ENCODE assay signal across 9 cellular contexts in genomic region chr9:122389799-122390481, GRCh38. TPM values are rescaled to one million over a fixed set of nuclear protein-coding genes. Genes with fewer than 3 reads are reported as not detected.
DNase-seq lines count a peak whose midpoint lies in the region; ATAC-seq and TF ChIP-seq lines count a peak whose summit lies in the region.
"Had no signal": no experiment of that assay in that cellular context is flagged by ENCODE, and none has a peak within 500 bp of the region (broad histone marks: within the 10 kb centered on the region; RNA-seq: fewer than 3 reads in every experiment).

No MANE protein-coding gene starts in this region.

- DNase-seq in GDM1 (lab: John Stamatoyannopoulos, UW) (peak; percentile 81), NOMO-1 (lab: John Stamatoyannopoulos, UW; ENCODE audit: unreplicated experiment in 2 of 2) (peak; percentile 38 to 52), left colon (peak; percentile 25 to 32), suprapubic skin (ENCODE audit: low spot score in 2 of 2) (no peak), COLO829 (ENCODE audit: low spot score) (no peak), NCI-H774 (lab: John Stamatoyannopoulos, UW) (no peak)
- DNase-seq: SHP77 had no signal

- no peak for TF ChIP-seq CTCF in suprapubic skin (IDR thresholded peaks at IDR 0.05)

- intact Hi-C loops in left colon (cut with DNase I, micrococcal nuclease), result no loop called here

- no peak overlapping the region for H3K4me3 ChIP-seq in suprapubic skin

- WGBS in suprapubic skin, result 35% methylated on average over 10 of the region's 11 CpGs

- ATAC-seq in HG02938 (IDR thresholded peaks at IDR 0.05; ENCODE audit: unreplicated experiment) (peak; percentile 57), left colon (peak; percentile 97), HG03469 (IDR thresholded peaks at IDR 0.05; ENCODE audit: unreplicated experiment) (no peak)

- H3K27me3 ChIP-seq in suprapubic skin, result no peaks in the 10 kb centered on the region

- no peaks in the 10 kb centered on the region for H3K9me3 ChIP-seq in suprapubic skin

- no peak overlapping the region for H3K27ac ChIP-seq in suprapubic skin

- no peaks in the 10 kb centered on the region for H3K36me3 ChIP-seq in suprapubic skin

- no peak for TF ChIP-seq POLR2A in suprapubic skin (IDR thresholded peaks at IDR 0.05)

- TF ChIP-seq EP300 in suprapubic skin (IDR thresholded peaks at IDR 0.05), result no peak

- peaks cover 27% of the 10 kb centered on the region for H3K4me1 ChIP-seq in suprapubic skin

RNA-seq across cellular contexts. Expression of gene PTGS1, which starts 19.1 kb away (rescaled TPM):
- total RNA-seq in left colon (10 to 100 TPM in 1 of 2 donors, 1 to 10 TPM in 1; 7.8 to 25.4 TPM), suprapubic skin (100 to 1,000 TPM in 1 of 4 donors, 10 to 100 TPM in 3; 64.3 to 124 (median 73.1) TPM)

Comparison
In these comparisons a context has a peak if more than half of its experiments do, and no peak if none do; other contexts are left out.
1. DNase-seq: peak in GDM1 (single experiment), NOMO-1 (2 of 2) and left colon (2 of 2); none in suprapubic skin (0 of 2), COLO829 (single experiment) and NCI-H774 (single experiment).